In the genomic region with DNA sequence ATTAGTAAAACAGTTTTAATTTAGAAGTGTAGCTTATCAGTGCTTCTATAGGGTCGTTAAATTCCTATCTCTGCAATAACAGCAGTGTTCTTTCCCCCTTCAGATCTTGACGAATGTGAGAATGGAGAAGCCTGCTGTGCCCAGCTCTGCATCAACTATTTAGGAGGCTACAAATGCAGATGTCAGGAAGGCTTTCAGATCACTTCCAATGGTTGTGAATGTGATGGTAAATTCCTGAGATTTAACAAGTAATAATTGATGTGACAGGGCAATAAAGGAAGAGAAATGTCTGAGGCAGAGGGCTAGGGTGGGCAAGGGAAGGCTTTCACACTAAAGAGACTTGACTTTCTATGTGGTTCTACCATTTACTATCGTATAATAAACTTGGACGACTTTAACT, we compare ENCODE assay signal across 1 cellular context.
TF ChIP-seq lines count a peak whose summit lies in the region.

No MANE protein-coding gene starts in this region.

TF ChIP-seq in HEK293T, 16 proteins besides CTCF, POLR2A, EP300 and RAD21:
- no peak for TF ChIP-seq FOXM1 (IDR thresholded peaks at IDR 0.05; ENCODE audit: borderline replicate concordance)
- peak; percentile 66 for TF ChIP-seq CTBP1 (IDR thresholded peaks at IDR 0.05; ENCODE audit: borderline replicate concordance)
- TF ChIP-seq, protein P1, sequence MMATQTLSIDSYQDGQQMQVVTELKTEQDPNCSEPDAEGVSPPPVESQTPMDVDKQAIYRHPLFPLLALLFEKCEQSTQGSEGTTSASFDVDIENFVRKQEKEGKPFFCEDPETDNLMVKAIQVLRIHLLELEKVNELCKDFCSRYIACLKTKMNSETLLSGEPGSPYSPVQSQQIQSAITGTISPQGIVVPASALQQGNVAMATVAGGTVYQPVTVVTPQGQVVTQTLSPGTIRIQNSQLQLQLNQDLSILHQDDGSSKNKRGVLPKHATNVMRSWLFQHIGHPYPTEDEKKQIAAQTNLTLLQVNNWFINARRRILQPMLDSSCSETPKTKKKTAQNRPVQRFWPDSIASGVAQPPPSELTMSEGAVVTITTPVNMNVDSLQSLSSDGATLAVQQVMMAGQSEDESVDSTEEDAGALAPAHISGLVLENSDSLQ (IDR thresholded peaks at IDR 0.05), result peak; percentile 90
